10 cellular contexts compared by ENCODE assay signal in genomic region chr9:684055-684949, GRCh38.
DNase-seq lines count a peak whose midpoint lies in the region; ATAC-seq, FAIRE-seq and TF ChIP-seq lines count a peak whose summit lies in the region.
"Had no signal": no experiment of that assay in that cellular context is flagged by ENCODE, and none has a peak within 500 bp of the region (broad histone marks: within the 10 kb centered on the region; RNA-seq: fewer than 3 reads in every experiment).

No MANE protein-coding gene starts in this region.

- ATAC-seq in HG03097 (IDR thresholded peaks at IDR 0.05; ENCODE audit: low FRiP score, unreplicated experiment), result no peak
- no peak for ATAC-seq in HG03571 (IDR thresholded peaks at IDR 0.05; ENCODE audit: unreplicated experiment)
- no peak for ATAC-seq in HG03175 (IDR thresholded peaks at IDR 0.05; ENCODE audit: unreplicated experiment)
- ATAC-seq: naive thymus-derived CD4-positive, alpha-beta T cell had no signal

- H3K27me3 ChIP-seq in brain microvascular endothelial cell (replicated peaks), result no peaks in the 10 kb centered on the region
- H3K27me3 ChIP-seq: upper lobe of left lung had no signal

- peak overlapping the region; percentile 75 for H3K27ac ChIP-seq in brain microvascular endothelial cell
- peak overlapping the region; percentile 33 for H3K27ac ChIP-seq in substantia nigra (ENCODE audit: low read depth, low read length, poor library complexity, severe bottlenecking)

- peak; percentile 81 for DNase-seq in HT1080 (ENCODE audit: low read depth)
- DNase-seq in brain microvascular endothelial cell, result peak; percentile 33
- peak; percentile 80 for DNase-seq in iris pigment epithelial cell (ENCODE audit: low read depth)
- DNase-seq in substantia nigra (lab: John Stamatoyannopoulos, UW), result no peak
- no peak for DNase-seq in HTR-8/SVneo (ENCODE audit: insufficient read length, low spot score)
- DNase-seq: naive thymus-derived CD4-positive, alpha-beta T cell; upper lobe of left lung had no signal

- FAIRE-seq in HTR-8/SVneo (lab: Jason Lieb, UNC), result no peak

- peak overlapping the region; percentile 22 for H3K4me3 ChIP-seq in brain microvascular endothelial cell (ENCODE audit: low read depth, low read length)
- H3K4me3 ChIP-seq: upper lobe of left lung had no signal

- in situ Hi-C loops in brain microvascular endothelial cell (cut with HindIII; ENCODE audit: low pct_ligation_motif_present, low sequenced_read_pairs), result no loop called here

- no peaks in the 10 kb centered on the region for H3K36me3 ChIP-seq in brain microvascular endothelial cell (replicated peaks)
- H3K36me3 ChIP-seq: upper lobe of left lung had no signal

- no peak for TF ChIP-seq CTCF in brain microvascular endothelial cell (IDR thresholded peaks at IDR 0.05; ENCODE audit: low read depth, low read length, missing control alignments)

Comparison
In these comparisons a context has a peak if more than half of its experiments do, and no peak if none do; other contexts are left out.
1. DNase-seq: peak in HT1080 (single experiment), brain microvascular endothelial cell (single experiment) and iris pigment epithelial cell (single experiment); none in substantia nigra (0 of 49) and HTR-8/SVneo (single experiment).